7 cellular contexts compared by ENCODE assay signal in the genomic region with DNA sequence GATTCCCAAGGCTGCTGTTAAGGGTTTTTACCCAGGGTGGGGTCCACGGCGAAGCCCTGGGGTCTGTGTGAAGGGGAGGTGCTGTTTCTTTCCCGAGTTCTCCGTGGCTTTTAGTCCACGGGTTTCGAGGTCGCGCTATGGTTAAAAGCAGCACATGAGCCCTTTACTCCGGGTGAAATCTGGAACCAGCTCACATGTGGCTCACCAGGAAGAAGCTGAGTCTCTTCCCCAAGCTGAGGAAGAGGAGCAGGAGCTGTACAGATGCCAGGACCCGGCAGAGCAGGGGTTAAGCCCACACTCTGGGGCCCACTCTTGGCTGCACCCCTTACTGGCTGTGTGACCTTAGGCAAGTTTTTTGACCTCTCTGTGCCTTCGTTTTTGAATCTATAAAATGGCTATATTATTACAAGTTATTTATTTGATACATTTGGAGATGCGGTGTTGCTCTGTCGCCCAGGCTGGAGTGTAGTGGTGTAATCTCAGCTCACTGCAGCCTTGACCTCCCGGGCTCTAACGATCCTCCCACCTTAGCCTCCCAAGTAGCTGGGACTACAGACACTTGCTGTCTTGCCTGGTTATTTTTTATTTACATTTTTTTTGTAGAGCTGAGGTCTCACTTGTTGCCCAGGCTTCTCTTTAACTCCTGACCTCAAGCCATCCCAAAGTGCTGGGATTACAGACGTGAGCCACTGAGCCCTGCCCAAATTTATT.
DNase-seq lines count a peak whose midpoint lies in the region; ATAC-seq and TF ChIP-seq lines count a peak whose summit lies in the region.

No MANE protein-coding gene starts in this region.

- peak overlapping the region; percentile 53 for H3K9ac ChIP-seq in HUES6 (ENCODE audit: low read length)

- ATAC-seq in lower lobe of right lung, result peak; percentile 14 to 19
- ATAC-seq in upper lobe of right lung, result no peak
- no peak for ATAC-seq in GM18867 (IDR thresholded peaks at IDR 0.05; ENCODE audit: unreplicated experiment)

- H3K4me3 ChIP-seq in HUES6 (ENCODE audit: low read depth, low read length), result peak overlapping the region; percentile 69
- peak overlapping the region; percentile 28 to 79 (median 63) for H3K4me3 ChIP-seq in dorsolateral prefrontal cortex
- H3K4me3 ChIP-seq in lower lobe of right lung, result peak overlapping the region; percentile 39
- H3K4me3 ChIP-seq in upper lobe of right lung, result peak overlapping the region; percentile 29

- 0 out of 2 replicates have a peak overlapping the region, but pooled peaks have one; percentile 22 for H3K27ac ChIP-seq in HUES6 (ENCODE audit: low read depth, low read length)
- H3K27ac ChIP-seq in dorsolateral prefrontal cortex, result peak overlapping the region in 41 of 59 donors; percentile 1 to 83 (median 57)
- no peak overlapping the region for H3K27ac ChIP-seq in lower lobe of right lung
- no peak overlapping the region for H3K27ac ChIP-seq in upper lobe of right lung

- no peak for DNase-seq in dorsolateral prefrontal cortex
- no peak for DNase-seq in lower lobe of right lung
- no peak for DNase-seq in upper lobe of right lung
- DNase-seq in DMS79 treated with DMSO at 0.1 percent for 48 hours (lab: John Stamatoyannopoulos, UW), result no peak
- DNase-seq in ecto neural progenitor cell (ENCODE audit: low spot score), result no peak

- TF ChIP-seq CTCF in dorsolateral prefrontal cortex (IDR thresholded peaks at IDR 0.05 in 54 of 56, conservative IDR thresholded peaks at IDR 0.05 in 2 of 56; ENCODE audit: low read depth in 1 of 56, partially characterized antibody in 56 of 56) (no peak), lower lobe of right lung (IDR thresholded peaks at IDR 0.05) (no peak), upper lobe of right lung (IDR thresholded peaks at IDR 0.05) (no peak)

- intact Hi-C loops in dorsolateral prefrontal cortex (cut with DNase I), result loop anchor here (2.0 to 10.0 kb wide), 6 partner anchors 71 to 1543 kb away; partner anchors contain the start of gene TMEM132B (in 1 of the 2)
- intact Hi-C loops in lower lobe of right lung (cut with DNase I), result no loop called here
- intact Hi-C loops in upper lobe of right lung (cut with DNase I), result no loop called here

- H3K27me3 ChIP-seq in HUES6 (ENCODE audit: control insufficient read depth, insufficient read depth, low read length) (peaks cover 3% of the 10 kb centered on the region; the same call in 1 of the 2 replicates), dorsolateral prefrontal cortex (peaks cover 0 to 3% (median 0%) of the 10 kb centered on the region in 45 donors), lower lobe of right lung (ENCODE audit: low read depth) (peaks cover 50% of the 10 kb centered on the region), upper lobe of right lung (peaks cover 47% of the 10 kb centered on the region)

- H3K9me3 ChIP-seq in HUES6 (ENCODE audit: control insufficient read depth, insufficient read depth, low read depth, low read length), result peaks cover 9% of the 10 kb centered on the region
- no peaks in the 10 kb centered on the region for H3K9me3 ChIP-seq in lower lobe of right lung
- H3K9me3 ChIP-seq in upper lobe of right lung, result no peaks in the 10 kb centered on the region

- H3K36me3 ChIP-seq in HUES6 (ENCODE audit: control insufficient read depth, insufficient read depth, low read length) (no peaks in the 10 kb centered on the region), lower lobe of right lung (no peaks in the 10 kb centered on the region), upper lobe of right lung (no peaks in the 10 kb centered on the region)

- peaks cover 16% of the 10 kb centered on the region for H3K4me1 ChIP-seq in HUES6 (ENCODE audit: control insufficient read depth, insufficient read depth, low read length)
- no peaks in the 10 kb centered on the region for H3K4me1 ChIP-seq in lower lobe of right lung
- peaks cover 6% of the 10 kb centered on the region for H3K4me1 ChIP-seq in upper lobe of right lung

Comparison
In these comparisons a context has a peak if more than half of its experiments do, and no peak if none do; other contexts are left out.
1. H3K27ac ChIP-seq: peak in HUES6 (single experiment) and dorsolateral prefrontal cortex (41 of 59); none in lower lobe of right lung (single experiment) and upper lobe of right lung (single experiment).
2. ATAC-seq: peak in lower lobe of right lung (2 of 2); none in upper lobe of right lung (single experiment) and GM18867 (single experiment).
3. intact Hi-C loops: an anchor here in dorsolateral prefrontal cortex (2.0 to 10.0 kb wide); none called in lower lobe of right lung and upper lobe of right lung.
4. Peak in every context shown above with its lines, with median percentiles within 50 percentile points of each other: H3K4me3 ChIP-seq.